ENCODE assay signal across 8 cellular contexts in genomic region chr2:61764035-61764800, GRCh38.
DNase-seq lines count a peak whose midpoint lies in the region; ATAC-seq and TF ChIP-seq lines count a peak whose summit lies in the region.

No MANE protein-coding gene starts in this region.

- no peaks in the 10 kb centered on the region for H3K27me3 Mint-ChIP-seq in Calu3 (ENCODE audit: unreplicated experiment)
- peaks cover 11% of the 10 kb centered on the region for H3K27me3 Mint-ChIP-seq in endodermal cell (ENCODE audit: insufficient read depth)

- DNase-seq in Calu3 (peak; percentile 98), NT2/D1 (ENCODE audit: low read depth, low spot score) (peak; percentile 94), endodermal cell (peak; percentile 97), mesenteric fat pad (ENCODE audit: low spot score) (peak; percentile 99)
- peak; percentile 90 for DNase-seq in activated CD8-positive, alpha-beta memory T cell treated with anti-CD3 and anti-CD28 coated beads, Interleukin-2, amount 50 U/mL, for 24 hours (ENCODE audit: extremely low read depth)
- DNase-seq in stimulated activated CD8-positive, alpha-beta memory T cell treated with anti-CD3 and anti-CD28 coated beads, Interleukin-15, amount 100 ng/mL, for 1 hour (ENCODE audit: low read depth), result peak; percentile 91

- no peaks in the 10 kb centered on the region for H3K27me3 ChIP-seq in HUES48 (ENCODE audit: control insufficient read depth, insufficient read depth, low read length)
- no peaks in the 10 kb centered on the region for H3K27me3 ChIP-seq in NT2/D1 (ENCODE audit: insufficient read depth, insufficient read length)
- peaks cover 3% of the 10 kb centered on the region for H3K27me3 ChIP-seq in endodermal cell (ENCODE audit: control insufficient read depth, insufficient read depth, low read length, poor library complexity, severe bottlenecking)

- H3K27ac Mint-ChIP-seq in Calu3 (ENCODE audit: unreplicated experiment) (peak overlapping the region; percentile 99), endodermal cell (peak overlapping the region; percentile 99)

- no peaks in the 10 kb centered on the region for H3K36me3 ChIP-seq in HUES48 (ENCODE audit: control insufficient read depth, insufficient read depth, low read length)
- H3K36me3 ChIP-seq in NT2/D1 (ENCODE audit: insufficient read depth, insufficient read length, low read length), result no peaks in the 10 kb centered on the region
- no peaks in the 10 kb centered on the region for H3K36me3 ChIP-seq in endodermal cell (ENCODE audit: control insufficient read depth, insufficient read depth, low read length)

- intact Hi-C loops in Calu3 (cut with micrococcal nuclease; ENCODE audit: unreplicated experiment), result loop anchor here (2.0 kb wide), 1 partner anchor 103 kb away; no protein-coding TSS in a partner anchor

- H3K9me3 Mint-ChIP-seq in Calu3 (ENCODE audit: low read depth, unreplicated experiment), result no peaks in the 10 kb centered on the region
- peaks cover 7% of the 10 kb centered on the region for H3K9me3 Mint-ChIP-seq in endodermal cell

- no TSS peak for BruUV-seq in Calu3 (replicated peaks; lab: Mats Ljungman, UMichigan)

- peaks cover 39% of the 10 kb centered on the region for H3K36me3 Mint-ChIP-seq in Calu3 (ENCODE audit: insufficient read depth, unreplicated experiment)
- peaks cover 2% of the 10 kb centered on the region for H3K36me3 Mint-ChIP-seq in endodermal cell (ENCODE audit: low read depth)

- H3K27ac ChIP-seq in HUES48 (ENCODE audit: low read depth, low read length), result peak overlapping the region; percentile 98
- peak overlapping the region; percentile 90 for H3K27ac ChIP-seq in endodermal cell (ENCODE audit: low read depth, low read length)

- peaks cover 12% of the 10 kb centered on the region for H3K4me1 Mint-ChIP-seq in Calu3 (ENCODE audit: low read depth, unreplicated experiment)
- H3K4me1 Mint-ChIP-seq in endodermal cell, result no peaks in the 10 kb centered on the region

- H3K9ac ChIP-seq in HUES48 (ENCODE audit: low read depth, low read length), result peak overlapping the region; percentile 89
- H3K9ac ChIP-seq in NT2/D1 (ENCODE audit: insufficient read length, low read depth), result peak overlapping the region; percentile 86
- peak overlapping the region; percentile 68 for H3K9ac ChIP-seq in endodermal cell (ENCODE audit: extremely low read depth, low read length, poor library complexity, severe bottlenecking)

- peak overlapping the region; percentile 93 for H3K4me3 Mint-ChIP-seq in Calu3 (ENCODE audit: low read depth, unreplicated experiment)
- peak overlapping the region; percentile 90 for H3K4me3 Mint-ChIP-seq in endodermal cell

- CTCF ChIA-PET in Calu3 (lab: Charles Lee), result interaction anchor here (0.5 to 0.6 kb wide), 2 partner anchors 165 to 596 kb away, joined by 3 to 5 read pairs; no protein-coding TSS in a partner anchor

- peak; percentile 99 for ATAC-seq in GM21423 (IDR thresholded peaks at IDR 0.05; ENCODE audit: unreplicated experiment)

- H3K4me1 ChIP-seq in HUES48 (ENCODE audit: control insufficient read depth, insufficient read depth, low read length) (no peaks in the 10 kb centered on the region), NT2/D1 (ENCODE audit: insufficient read depth, insufficient read length) (no peaks in the 10 kb centered on the region), endodermal cell (ENCODE audit: control insufficient read depth, insufficient read depth, low read length) (no peaks in the 10 kb centered on the region)

- TF ChIP-seq CTCF in Calu3 (IDR thresholded peaks at IDR 0.05; ENCODE audit: unreplicated experiment) (no peak), endodermal cell (conservative IDR thresholded peaks at IDR 0.05) (no peak)

- 3% methylated on average over 25 to 70 of the region's 70 CpGs for WGBS in endodermal cell (ENCODE audit: insufficient coverage in 1 of 2, insufficient read length in 1 of 2), 2 experiments

- H3K9me3 ChIP-seq in HUES48 (ENCODE audit: control insufficient read depth, insufficient read depth, low read length) (no peaks in the 10 kb centered on the region), NT2/D1 (ENCODE audit: insufficient read depth, low read length) (no peaks in the 10 kb centered on the region), endodermal cell (ENCODE audit: control insufficient read depth, low read length) (peaks cover 11% of the 10 kb centered on the region)

- H3K4me3 ChIP-seq in HUES48 (ENCODE audit: low read depth, low read length), result peak overlapping the region; percentile 92
- peak overlapping the region; percentile 57 for H3K4me3 ChIP-seq in NT2/D1 (ENCODE audit: insufficient read length, low read depth)
- peak overlapping the region; percentile 89 for H3K4me3 ChIP-seq in endodermal cell (ENCODE audit: low read length)

Comparison
In these comparisons a context has a peak if more than half of its experiments do, and no peak if none do; other contexts are left out.
1. Peak in every context shown above with its lines: DNase-seq, ATAC-seq, H3K4me3 ChIP-seq and H3K27ac ChIP-seq.